ENCODE assay signal across 8 cellular contexts in the genomic region with DNA sequence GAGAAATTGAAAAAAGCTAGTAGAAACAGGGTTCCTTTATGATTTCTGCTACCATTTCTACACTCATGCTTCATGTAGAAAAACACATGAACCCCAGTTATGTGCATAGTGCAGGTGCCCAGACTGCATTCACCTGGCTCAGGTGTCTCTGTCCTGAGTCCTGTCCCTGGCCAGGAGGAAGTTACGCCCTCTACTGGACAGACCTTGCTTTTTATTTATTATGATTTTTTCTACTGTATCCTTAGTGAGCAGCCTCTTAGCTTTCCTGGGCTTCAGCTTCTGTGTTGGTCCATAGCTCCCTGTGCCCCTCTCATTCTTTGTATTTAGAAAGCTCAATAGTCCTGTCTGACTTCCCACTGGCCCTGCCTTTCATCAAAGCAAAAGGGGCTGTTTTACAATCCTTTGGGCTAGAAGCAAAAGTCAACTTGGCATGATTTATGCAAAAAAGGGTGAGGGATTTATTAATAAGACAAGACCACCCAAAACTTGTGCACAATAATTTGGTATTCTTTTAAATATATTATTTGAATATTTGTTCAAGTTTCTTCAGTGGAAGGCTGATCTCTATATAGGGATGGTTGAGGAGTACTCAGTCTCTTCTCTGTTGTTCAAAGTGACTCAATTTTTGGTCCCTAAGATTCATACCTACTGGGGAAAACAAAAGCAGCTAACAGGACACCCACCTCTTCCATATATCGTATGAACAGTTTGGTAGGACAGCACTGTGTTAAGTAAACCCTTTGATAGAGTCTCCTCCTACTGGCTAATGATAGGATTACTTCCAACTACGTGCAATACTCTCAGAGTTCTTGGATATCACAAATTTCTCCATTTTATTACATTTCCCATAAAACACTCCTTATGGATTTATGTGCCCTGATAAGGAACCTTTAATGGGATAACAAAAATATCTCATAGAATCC.
DNase-seq lines count a peak whose midpoint lies in the region; TF ChIP-seq lines count a peak whose summit lies in the region.

No MANE protein-coding gene starts in this region.

- H3K4me3 Mint-ChIP-seq in mesothelial cell of epicardium = no peak overlapping the region
- no peak overlapping the region for H3K4me3 Mint-ChIP-seq in CD4-positive, alpha-beta memory T cell

- intact Hi-C loops in CD4-positive, alpha-beta memory T cell (cut with micrococcal nuclease) = no loop called here

- DNase-seq in GM13976 (ENCODE audit: low spot score) (peak; percentile 34), MV-4-11 (lab: John Stamatoyannopoulos, UW) (peak; percentile 5), choroid plexus epithelial cell (ENCODE audit: low read depth) (peak; percentile 86), mesothelial cell of epicardium (ENCODE audit: low spot score in 2 of 2, unreplicated experiment in 2 of 2) (no peak), COR-L47 (lab: John Stamatoyannopoulos, UW) (no peak), DMS153 (lab: John Stamatoyannopoulos, UW) (no peak)
- DNase-seq in CD4-positive, alpha-beta memory T cell = no peak
- DNase-seq in activated CD4-positive, alpha-beta T cell treated with anti-CD3 and anti-CD28 coated beads for 48 hours = no peak

- H3K36me3 Mint-ChIP-seq in mesothelial cell of epicardium = no peaks in the 10 kb centered on the region
- no peaks in the 10 kb centered on the region for H3K36me3 Mint-ChIP-seq in CD4-positive, alpha-beta memory T cell

- peak; percentile 33 for TF ChIP-seq CTCF in GM13976 (IDR thresholded peaks at IDR 0.05; ENCODE audit: borderline replicate concordance, control extremely low read depth, extremely low read depth, insufficient read depth, missing control alignments)
- TF ChIP-seq CTCF in choroid plexus epithelial cell (conservative IDR thresholded peaks at IDR 0.05; ENCODE audit: low read depth, low read length) = peak; percentile 70
- peak; percentile 60 for TF ChIP-seq CTCF in mesothelial cell of epicardium (IDR thresholded peaks at IDR 0.05; ENCODE audit: unreplicated experiment)

- H3K9me3 ChIP-seq in CD4-positive, alpha-beta memory T cell (ENCODE audit: control insufficient read depth in 1 of 2, low read length in 2 of 2) = no peaks in the 10 kb centered on the region

- no peak overlapping the region for H3K27ac Mint-ChIP-seq in mesothelial cell of epicardium
- no peak overlapping the region for H3K27ac Mint-ChIP-seq in CD4-positive, alpha-beta memory T cell

- no peak overlapping the region for H3K4me3 ChIP-seq in choroid plexus epithelial cell (ENCODE audit: low read depth, low read length)
- no peak overlapping the region for H3K4me3 ChIP-seq in CD4-positive, alpha-beta memory T cell (ENCODE audit: low read length in 2 of 2)

- in situ Hi-C loops in GM13976 (cut with MboI; ENCODE audit: low sequenced_read_pairs, unreplicated experiment) = no loop called here

- H3K27me3 ChIP-seq in CD4-positive, alpha-beta memory T cell (ENCODE audit: insufficient read depth, low read length) = no peaks in the 10 kb centered on the region

- no peak overlapping the region for H3K27ac ChIP-seq in CD4-positive, alpha-beta memory T cell (ENCODE audit: low read depth, low read length)

- peaks cover 14% of the 10 kb centered on the region for H3K4me1 Mint-ChIP-seq in mesothelial cell of epicardium
- H3K4me1 Mint-ChIP-seq in CD4-positive, alpha-beta memory T cell = no peaks in the 10 kb centered on the region

- CTCF ChIA-PET in CD4-positive, alpha-beta memory T cell (lab: Charles Lee; ENCODE audit: partially characterized antibody) = no interaction called here

- H3K27me3 Mint-ChIP-seq in mesothelial cell of epicardium (ENCODE audit: low read depth) = peaks cover 54% of the 10 kb centered on the region
- H3K27me3 Mint-ChIP-seq in CD4-positive, alpha-beta memory T cell = peaks cover 4% of the 10 kb centered on the region in 2 donors

- H3K36me3 ChIP-seq in CD4-positive, alpha-beta memory T cell (ENCODE audit: insufficient read depth, low read length) = no peaks in the 10 kb centered on the region

- POLR2A ChIA-PET in CD4-positive, alpha-beta memory T cell (lab: Charles Lee; ENCODE audit: partially characterized antibody) = no interaction called here

- H3K9me3 Mint-ChIP-seq in mesothelial cell of epicardium = no peaks in the 10 kb centered on the region
- peaks cover 0 to 6% (median 2%) of the 10 kb centered on the region in 8 donors for H3K9me3 Mint-ChIP-seq in CD4-positive, alpha-beta memory T cell

- H3K4me1 ChIP-seq in CD4-positive, alpha-beta memory T cell (ENCODE audit: insufficient read depth, low read length) = no peaks in the 10 kb centered on the region

Comparison
In these comparisons a context has a peak if more than half of its experiments do, and no peak if none do; other contexts are left out.
1. DNase-seq: peak in GM13976 (single experiment), MV-4-11 (single experiment) and choroid plexus epithelial cell (single experiment); none in mesothelial cell of epicardium (0 of 2), CD4-positive, alpha-beta memory T cell (0 of 5), COR-L47 (single experiment), activated CD4-positive, alpha-beta T cell treated with anti-CD3 and anti-CD28 coated beads for 48 hours (single experiment) and DMS153 (single experiment).
2. Peak in every context shown above with its lines, with median percentiles within 50 percentile points of each other: CTCF ChIP-seq.